ENCODE assay signal across 8 cellular contexts in the genomic region with DNA sequence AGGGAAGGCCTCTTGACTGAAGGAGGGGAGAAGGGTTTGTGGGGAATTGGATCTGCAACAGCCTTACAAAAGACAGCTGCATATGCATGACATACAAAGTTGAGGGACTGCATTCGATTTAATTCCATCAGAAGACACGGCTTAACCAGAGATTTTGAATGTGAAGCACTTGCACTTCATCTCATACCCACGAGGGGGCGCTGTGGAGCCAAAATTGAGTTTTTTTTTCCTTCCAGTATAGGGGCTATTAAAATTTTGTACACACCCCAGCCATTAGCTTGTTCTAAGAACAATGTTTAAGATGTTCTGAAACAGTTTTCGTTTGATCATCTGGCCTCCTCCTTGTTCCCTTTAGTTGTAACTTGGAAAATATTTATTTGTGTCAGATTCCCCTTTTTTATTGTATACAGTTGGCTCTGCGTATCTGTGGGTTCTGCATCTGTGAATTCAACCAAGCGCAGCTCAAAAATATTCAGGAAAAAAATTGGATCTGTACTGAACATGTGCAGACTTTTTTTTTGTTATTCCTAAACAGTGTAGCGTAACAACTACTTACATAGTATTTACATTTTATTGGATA. TPM values are rescaled to one million over a fixed set of nuclear protein-coding genes. Genes with fewer than 3 reads are reported as not detected.
DNase-seq lines count a peak whose midpoint lies in the region; ATAC-seq and TF ChIP-seq lines count a peak whose summit lies in the region.

No MANE protein-coding gene starts in this region.

- ATAC-seq in HG03025 (IDR thresholded peaks at IDR 0.05; ENCODE audit: low FRiP score, unreplicated experiment): no peak

- peak overlapping the region; percentile 71 for H3K4me3 ChIP-seq in HUES6 (ENCODE audit: low read depth, low read length)
- H3K4me3 ChIP-seq in fibroblast of the aortic adventitia (ENCODE audit: low read depth, low read length): peak overlapping the region; percentile 89
- peak overlapping the region; percentile 96 for H3K4me3 ChIP-seq in neuron (ENCODE audit: low read length)
- peak overlapping the region; percentile 100 for H3K4me3 ChIP-seq in suprapubic skin

- 30% methylated on average over 8 of the region's 8 CpGs for WGBS in suprapubic skin

- no peak for TF ChIP-seq EP300 in suprapubic skin (IDR thresholded peaks at IDR 0.05)

- H3K4me1 ChIP-seq in HUES6 (ENCODE audit: control insufficient read depth, insufficient read depth, low read length) (peaks cover 7% of the 10 kb centered on the region), neuron (ENCODE audit: insufficient read depth, low read length) (peaks cover 34% of the 10 kb centered on the region), suprapubic skin (peaks cover 45% of the 10 kb centered on the region)

- H3K27me3 ChIP-seq in HUES6 (ENCODE audit: control insufficient read depth, insufficient read depth, low read length): no peaks in the 10 kb centered on the region
- H3K27me3 ChIP-seq in neuron (ENCODE audit: insufficient read depth, low read length): no peaks in the 10 kb centered on the region
- H3K27me3 ChIP-seq in suprapubic skin: no peaks in the 10 kb centered on the region

- peak overlapping the region; percentile 97 for H3K9ac ChIP-seq in HUES6 (ENCODE audit: low read length)

- intact Hi-C loops in activated T-helper 2 cell treated with anti-CD3 and anti-CD28 coated beads, Interferon-gamma antibody, Interleukin-2, Interleukin-4, amounts not matched to agents 10 μg/mL and 5 μg/mL and 100 μg/mL, durations not matched to agents 14 hours and 24 hours and 36 hours (cut with micrococcal nuclease): loop anchor here (1.0 to 10.0 kb wide), 7 partner anchors 71 to 1287 kb away; a partner anchor contains a TSS

- peaks cover 33% of the 10 kb centered on the region for H3K4me1 Mint-ChIP-seq in activated T-helper 2 cell treated with anti-CD3 and anti-CD28 coated beads, Interferon-gamma antibody, Interleukin-2, Interleukin-4, amounts not matched to agents 10 μg/mL and 5 μg/mL and 100 μg/mL, durations not matched to agents 14 hours and 24 hours and 36 hours (ENCODE audit: low read depth)

- no peaks in the 10 kb centered on the region for H3K9me3 Mint-ChIP-seq in activated T-helper 2 cell treated with anti-CD3 and anti-CD28 coated beads, Interferon-gamma antibody, Interleukin-2, Interleukin-4, amounts not matched to agents 10 μg/mL and 5 μg/mL and 100 μg/mL, durations not matched to agents 14 hours and 24 hours and 36 hours

- H3K27ac Mint-ChIP-seq in activated T-helper 2 cell treated with anti-CD3 and anti-CD28 coated beads, Interferon-gamma antibody, Interleukin-2, Interleukin-4, amounts not matched to agents 10 μg/mL and 5 μg/mL and 100 μg/mL, durations not matched to agents 14 hours and 24 hours and 36 hours: peak overlapping the region; percentile 69

- H3K36me3 Mint-ChIP-seq in activated T-helper 2 cell treated with anti-CD3 and anti-CD28 coated beads, Interferon-gamma antibody, Interleukin-2, Interleukin-4, amounts not matched to agents 10 μg/mL and 5 μg/mL and 100 μg/mL, durations not matched to agents 14 hours and 24 hours and 36 hours (ENCODE audit: low read depth): peaks cover 19% of the 10 kb centered on the region

- TF ChIP-seq CTCF in fibroblast of the aortic adventitia (IDR thresholded peaks at IDR 0.05; ENCODE audit: insufficient read depth, low read length) (peak; percentile 92), suprapubic skin (IDR thresholded peaks at IDR 0.05) (peak; percentile 87 to 93)

- H3K9me3 ChIP-seq in HUES6 (ENCODE audit: control insufficient read depth, insufficient read depth, low read depth, low read length) (no peaks in the 10 kb centered on the region), neuron (ENCODE audit: low read length) (no peaks in the 10 kb centered on the region), suprapubic skin (no peaks in the 10 kb centered on the region)

- H3K27ac ChIP-seq in HUES6 (ENCODE audit: low read depth, low read length): no peak overlapping the region
- peak overlapping the region; percentile 94 for H3K27ac ChIP-seq in suprapubic skin

- no peak for TF ChIP-seq POLR2A in suprapubic skin (IDR thresholded peaks at IDR 0.05)

- no peak overlapping the region for H2AFZ ChIP-seq in neuron (ENCODE audit: low read depth, low read length)

- peak overlapping the region; percentile 78 for H3K4me3 Mint-ChIP-seq in activated T-helper 2 cell treated with anti-CD3 and anti-CD28 coated beads, Interferon-gamma antibody, Interleukin-2, Interleukin-4, amounts not matched to agents 10 μg/mL and 5 μg/mL and 100 μg/mL, durations not matched to agents 14 hours and 24 hours and 36 hours (ENCODE audit: low read depth)

- H3K36me3 ChIP-seq in HUES6 (ENCODE audit: control insufficient read depth, insufficient read depth, low read length) (peaks cover 34% of the 10 kb centered on the region), neuron (ENCODE audit: insufficient read depth, low read length) (peaks cover 30% of the 10 kb centered on the region), suprapubic skin (peaks cover 37% of the 10 kb centered on the region)

- H3K27me3 Mint-ChIP-seq in activated T-helper 2 cell treated with anti-CD3 and anti-CD28 coated beads, Interferon-gamma antibody, Interleukin-2, Interleukin-4, amounts not matched to agents 10 μg/mL and 5 μg/mL and 100 μg/mL, durations not matched to agents 14 hours and 24 hours and 36 hours (ENCODE audit: low read depth): no peaks in the 10 kb centered on the region

- DNase-seq in COLO829 (ENCODE audit: low spot score) (peak; percentile 72), RPMI8226 (peak; percentile 67), fibroblast of the aortic adventitia (ENCODE audit: low read depth) (peak; percentile 71), suprapubic skin (ENCODE audit: low spot score in 2 of 2) (peak in 1 of 2 donors; percentile 80)
- peak; percentile 71 for DNase-seq in activated T-helper 2 cell treated with anti-CD3 and anti-CD28 coated beads, Interferon-gamma antibody, Interleukin-2, Interleukin-4, amounts not matched to agents 10 μg/mL and 5 μg/mL and 100 μg/mL, durations not matched to agents 14 hours and 24 hours and 36 hours (ENCODE audit: low spot score)

RNA-seq across cellular contexts. Expression of a gene that starts 1.6 kb away (rescaled TPM):
- total RNA-seq in activated T-helper 2 cell treated with anti-CD3 and anti-CD28 coated beads, Interferon-gamma antibody, Interleukin-2, Interleukin-4, amounts not matched to agents 10 μg/mL and 5 μg/mL and 100 μg/mL, durations not matched to agents 14 hours and 24 hours and 36 hours: 23.5 and 23.7 TPM in 2 replicates
- total RNA-seq in fibroblast of the aortic adventitia (ENCODE audit: low replicate concordance) (29.0 and 36.4 TPM in 2 replicates), suprapubic skin (10 to 100 TPM; 37.7 to 66.3 (median 50.1) TPM)

RNA-seq across cellular contexts. Expression of a gene that starts 5.3 kb away (rescaled TPM):
- 52.4 and 57.0 TPM in 2 replicates for total RNA-seq in activated T-helper 2 cell treated with anti-CD3 and anti-CD28 coated beads, Interferon-gamma antibody, Interleukin-2, Interleukin-4, amounts not matched to agents 10 μg/mL and 5 μg/mL and 100 μg/mL, durations not matched to agents 14 hours and 24 hours and 36 hours
- total RNA-seq in fibroblast of the aortic adventitia (ENCODE audit: low replicate concordance) (27.8 and 61.2 TPM in 2 replicates), suprapubic skin (10 to 100 TPM; 22.7 to 61.7 (median 38.8) TPM)
